Comparison of ENCODE assay signal across 8 cellular contexts in the genomic region with DNA sequence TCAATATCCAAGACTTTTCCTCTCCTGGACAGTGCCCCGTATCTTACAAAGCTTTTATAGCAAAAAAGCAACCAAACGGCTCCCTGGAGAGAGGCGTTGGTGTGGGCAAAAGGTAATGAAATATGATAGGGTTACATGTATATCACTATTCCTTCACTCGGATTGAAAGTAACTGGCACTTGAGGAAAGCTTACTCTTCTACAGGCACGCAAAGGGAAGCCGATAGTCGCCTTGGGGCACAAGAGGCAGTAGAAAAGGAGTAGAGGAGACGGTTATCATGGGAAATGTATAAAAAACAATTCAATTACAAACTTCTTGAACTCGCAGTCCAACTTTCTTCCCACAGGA. TPM values are rescaled to one million over a fixed set of nuclear protein-coding genes. Genes with fewer than 3 reads are reported as not detected.
DNase-seq lines count a peak whose midpoint lies in the region; TF ChIP-seq lines count a peak whose summit lies in the region.

No MANE protein-coding gene starts in this region.

- H3K27me3 ChIP-seq in ACC112 (ENCODE audit: insufficient read depth, low read length) (no peaks in the 10 kb centered on the region), HUES6 (ENCODE audit: control insufficient read depth, insufficient read depth, low read length) (no peaks in the 10 kb centered on the region), brain microvascular endothelial cell (replicated peaks) (no peaks in the 10 kb centered on the region)

- peak overlapping the region; percentile 92 for H2AFZ ChIP-seq in ACC112 (ENCODE audit: low read length, unreplicated experiment)

- peaks cover 13% of the 10 kb centered on the region for H3K36me3 ChIP-seq in ACC112 (ENCODE audit: insufficient read depth, low read length)
- H3K36me3 ChIP-seq in HUES6 (ENCODE audit: control insufficient read depth, insufficient read depth, low read length): peaks cover 29% of the 10 kb centered on the region
- H3K36me3 ChIP-seq in brain microvascular endothelial cell (replicated peaks): peaks cover 20% of the 10 kb centered on the region
- peaks cover 40% of the 10 kb centered on the region for H3K36me3 ChIP-seq in mesodermal cell (ENCODE audit: control insufficient read depth, insufficient read depth, low read length)

- H3K9me3 ChIP-seq in HUES6 (ENCODE audit: control insufficient read depth, insufficient read depth, low read depth, low read length): no peaks in the 10 kb centered on the region
- no peaks in the 10 kb centered on the region for H3K9me3 ChIP-seq in mesodermal cell (ENCODE audit: control insufficient read depth, low read length)

- peaks cover 52% of the 10 kb centered on the region for H3K79me2 ChIP-seq in ACC112 (ENCODE audit: control insufficient read depth, insufficient read depth, low read length, unreplicated experiment)

- H3K9ac ChIP-seq in HUES6 (ENCODE audit: low read length): peak overlapping the region; percentile 88

- peaks cover 18% of the 10 kb centered on the region for H3K4me1 ChIP-seq in ACC112 (ENCODE audit: control insufficient read depth, insufficient read depth, low read length, unreplicated experiment)
- H3K4me1 ChIP-seq in HUES6 (ENCODE audit: control insufficient read depth, insufficient read depth, low read length): peaks cover 38% of the 10 kb centered on the region
- peaks cover 8% of the 10 kb centered on the region for H3K4me1 ChIP-seq in mesodermal cell (ENCODE audit: control insufficient read depth, insufficient read depth, low read length, poor library complexity, severe bottlenecking)

- in situ Hi-C loops in brain microvascular endothelial cell (cut with HindIII; ENCODE audit: low pct_ligation_motif_present, low sequenced_read_pairs): no loop called here

- TF ChIP-seq CTCF in brain microvascular endothelial cell (IDR thresholded peaks at IDR 0.05; ENCODE audit: low read depth, low read length, missing control alignments): no peak

- WGBS in mesodermal cell (ENCODE audit: insufficient coverage in 2 of 2), 2 experiments: 42% methylated on average over 4 of the region's 9 CpGs; no CpG with 5 or more reads in 1 of the 2 experiments

- H3K27ac ChIP-seq in ACC112 (ENCODE audit: low read depth, low read length) (peak overlapping the region; percentile 57), HUES6 (ENCODE audit: low read depth, low read length) (peak overlapping the region; percentile 93; the same call in 1 of the 2 replicates), brain microvascular endothelial cell (no peak overlapping the region), mesodermal cell (ENCODE audit: low read depth, low read length, severe bottlenecking) (peak overlapping the region; percentile 79)

- no peak for DNase-seq in brain microvascular endothelial cell
- DNase-seq in GF-D8 (lab: John Stamatoyannopoulos, UW): no peak
- no peak for DNase-seq in foreskin melanocyte
- no peak for DNase-seq in occipital lobe (lab: John Stamatoyannopoulos, UW)
- no peak for DNase-seq in CD1c-positive myeloid dendritic cell (ENCODE audit: extremely low spot score)

- H3K4me3 ChIP-seq in ACC112 (ENCODE audit: low read depth, low read length): peak overlapping the region; percentile 89
- H3K4me3 ChIP-seq in HUES6 (ENCODE audit: low read depth, low read length): peak overlapping the region; percentile 79
- H3K4me3 ChIP-seq in brain microvascular endothelial cell (ENCODE audit: low read depth, low read length): peak overlapping the region; percentile 83
- H3K4me3 ChIP-seq in mesodermal cell (ENCODE audit: extremely low read depth, insufficient read depth, low read length, poor library complexity, severe bottlenecking): peak overlapping the region; percentile 85

RNA-seq across cellular contexts. Expression of gene DIAPH1, which starts 1.1 kb away (rescaled TPM):
- 49.3 TPM for polyA plus RNA-seq in mesodermal cell (2013, experiment 1 of 2)
- polyA plus RNA-seq in mesodermal cell (2013, experiment 2 of 2): 45.8 TPM
- 18.4 TPM for total RNA-seq in occipital lobe

RNA-seq across cellular contexts. Expression of gene HDAC3, which starts 19.0 kb away (rescaled TPM):
- polyA plus RNA-seq in mesodermal cell (2013, experiment 1 of 2): 72.4 TPM
- 66.4 TPM for polyA plus RNA-seq in mesodermal cell (2013, experiment 2 of 2)
- total RNA-seq in occipital lobe: 46.5 TPM

RNA-seq across cellular contexts. Expression of gene RELL2, which starts 19.1 kb away (rescaled TPM):
- polyA plus RNA-seq in mesodermal cell (2013, experiment 1 of 2): 4.5 TPM
- 4.4 TPM for polyA plus RNA-seq in mesodermal cell (2013, experiment 2 of 2)
- total RNA-seq in occipital lobe: 8.4 TPM

RNA-seq across cellular contexts. Expression of gene FCHSD1, which starts 33.6 kb away (rescaled TPM):
- 41.5 TPM for polyA plus RNA-seq in mesodermal cell (2013, experiment 1 of 2)
- 27.4 TPM for polyA plus RNA-seq in mesodermal cell (2013, experiment 2 of 2)
- total RNA-seq in occipital lobe: 3.0 TPM
